ENCODE assay signal across 12 cellular contexts in the genomic region with DNA sequence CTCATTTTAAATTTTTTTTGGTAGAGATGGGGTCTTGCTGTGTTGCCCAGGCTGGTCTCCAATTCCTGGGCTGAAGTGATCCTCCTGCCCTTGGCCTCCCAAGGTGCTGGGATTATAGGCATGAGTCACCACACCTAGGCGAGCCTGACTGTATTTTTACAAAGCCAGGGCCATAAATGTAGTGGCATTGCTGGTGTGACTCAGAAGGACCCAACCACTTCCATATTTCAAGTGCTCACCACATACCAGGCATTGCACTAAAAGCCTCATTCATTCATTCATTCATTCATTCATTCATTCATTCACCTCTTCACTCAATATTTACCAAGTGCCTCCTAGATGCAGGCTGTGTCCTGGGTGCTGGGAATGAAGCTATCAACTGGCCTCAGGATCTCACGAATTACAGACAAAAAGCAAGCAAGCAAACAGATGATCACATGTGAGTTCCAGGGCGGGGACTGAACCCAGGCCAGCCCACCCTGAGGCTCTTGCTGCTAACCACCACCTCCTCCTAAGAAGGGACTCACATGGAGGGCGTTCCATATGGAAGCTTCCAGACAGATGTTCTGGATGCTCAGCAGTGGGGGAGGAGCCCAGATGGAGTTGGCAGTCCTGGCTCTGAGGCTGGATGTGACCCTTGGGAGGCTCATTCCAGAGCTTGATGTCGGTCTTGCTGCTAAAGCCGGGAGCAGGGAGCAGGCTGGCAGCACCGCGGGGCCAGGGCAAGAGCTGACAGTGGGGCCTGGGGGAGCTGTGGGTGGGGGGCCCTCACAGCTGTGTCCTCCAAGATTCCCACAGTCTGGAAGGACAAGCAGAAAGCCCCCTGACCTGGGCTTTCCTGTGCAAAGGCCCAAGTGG.
DNase-seq lines count a peak whose midpoint lies in the region; ATAC-seq, FAIRE-seq and TF ChIP-seq lines count a peak whose summit lies in the region.
"Had no signal": no experiment of that assay in that cellular context is flagged by ENCODE, and none has a peak within 500 bp of the region (broad histone marks: within the 10 kb centered on the region; RNA-seq: fewer than 3 reads in every experiment).

No MANE protein-coding gene starts in this region.

- no peak for FAIRE-seq in GM12878 (lab: Jason Lieb, UNC)

- H3K4me2 ChIP-seq in GM12878 (ENCODE audit: control insufficient read depth, insufficient read depth) = no peak overlapping the region
- H3K4me2 ChIP-seq in neuronal stem cell (ENCODE audit: insufficient read depth, low read length, poor library complexity, severe bottlenecking) = no peak overlapping the region

- H2AK5ac ChIP-seq in neuronal stem cell (ENCODE audit: low read depth, low read length) = peak overlapping the region; percentile 51

- in situ Hi-C loops in GM12878 (cut with MboI) = no loop called here

- peak overlapping the region; percentile 78 for H3K18ac ChIP-seq in neuronal stem cell (ENCODE audit: low read length)

- CTCF ChIA-PET in GM12878 (lab: Yijun Ruan, JAX) = no interaction called here

- no peak overlapping the region for H4K8ac ChIP-seq in neuronal stem cell (ENCODE audit: low read depth, low read length)

- H3K4me3 ChIP-seq in GM12878 (no peak overlapping the region), neuronal stem cell (ENCODE audit: low read length in 2 of 2) (no peak overlapping the region)
- H3K4me3 ChIP-seq: cardiac muscle cell had no signal

- no peaks in the 10 kb centered on the region for H3K36me3 ChIP-seq in GM12878 (ENCODE audit: control insufficient read depth in 2 of 2, insufficient read depth in 2 of 2, low read length in 1 of 2)
- no peaks in the 10 kb centered on the region for H3K36me3 ChIP-seq in neuronal stem cell (replicated peaks in 1 of 2; ENCODE audit: control insufficient read depth in 2 of 2, insufficient read depth in 2 of 2, low read length in 2 of 2)
- H3K36me3 ChIP-seq: cardiac muscle cell had no signal

- TF ChIP-seq EP300 in GM12878 (IDR thresholded peaks at IDR 0.05; ENCODE audit: borderline replicate concordance in 1 of 2, control insufficient read depth in 1 of 2, low read depth in 2 of 2, low read length in 2 of 2) = no peak

- no peak overlapping the region for H4K91ac ChIP-seq in neuronal stem cell (ENCODE audit: low read depth, low read length, poor library complexity)

- TF ChIP-seq CTCF in GM12878 (IDR thresholded peaks at IDR 0.05 in 2 of 3, conservative IDR thresholded peaks at IDR 0.05 in 1 of 3; ENCODE audit: control insufficient read depth in 2 of 3, extremely low read depth in 1 of 3, insufficient read depth in 1 of 3, low read depth in 3 of 3, low read length in 3 of 3) = no peak

- no peak overlapping the region for H2BK12ac ChIP-seq in neuronal stem cell (ENCODE audit: low read length)

- intact Hi-C loops in GM12878 (cut with micrococcal nuclease; ENCODE audit: unreplicated experiment) = no loop called here

- H3K23ac ChIP-seq in neuronal stem cell (ENCODE audit: low read depth, low read length, poor library complexity) = no peak overlapping the region

- no peaks in the 10 kb centered on the region for H3K79me2 ChIP-seq in GM12878 (ENCODE audit: control insufficient read depth, insufficient read depth, low read length)

- POLR2A ChIA-PET in GM12878 (lab: Charles Lee) = no interaction called here

- no peak overlapping the region for H2BK120ac ChIP-seq in neuronal stem cell (ENCODE audit: low read depth, low read length)

- no peaks in the 10 kb centered on the region for H3K4me1 ChIP-seq in GM12878 (ENCODE audit: control insufficient read depth, insufficient read depth, low read length)
- peaks cover 21 to 28% of the 10 kb centered on the region in 2 donors for H3K4me1 ChIP-seq in neuronal stem cell (ENCODE audit: control insufficient read depth in 2 of 2, insufficient read depth in 1 of 2, low read depth in 1 of 2, low read length in 2 of 2)

- SMC1A ChIA-PET in GM12878 (lab: Charles Lee; ENCODE audit: uncharacterized antibody, unreplicated experiment) = no interaction called here

- no peaks in the 10 kb centered on the region for H3K79me1 ChIP-seq in neuronal stem cell (ENCODE audit: low read depth, low read length)

- WGBS in GM12878 (ENCODE audit: insufficient coverage, insufficient replicate concordance, low lambda C conversion rate, missing lambda C conversion rate) = 50% methylated on average over 8 of the region's 8 CpGs
- WGBS in neuronal stem cell (ENCODE audit: extremely low coverage in 2 of 2, insufficient read length in 2 of 2, insufficient replicate concordance in 1 of 2), 2 donors = no CpG with 5 or more reads among the region's 8 CpGs

- H3K14ac ChIP-seq in neuronal stem cell (ENCODE audit: low read length) = no peak overlapping the region

- no peak overlapping the region for H2BK5ac ChIP-seq in neuronal stem cell (ENCODE audit: low read length)

- RAD21 ChIA-PET in GM12878 (lab: Charles Lee; ENCODE audit: unreplicated experiment) = no interaction called here

- peak overlapping the region; percentile 94 for H2BK15ac ChIP-seq in neuronal stem cell (ENCODE audit: low read length)

- no peaks in the 10 kb centered on the region for H4K20me1 ChIP-seq in GM12878 (ENCODE audit: control insufficient read depth, insufficient read depth)

- H3K9ac ChIP-seq in GM12878 (ENCODE audit: control insufficient read depth, insufficient read depth, low read length) (no peak overlapping the region), neuronal stem cell (ENCODE audit: low read depth, low read length, poor library complexity) (no peak overlapping the region)

- H3K9me3 ChIP-seq in GM12878 (replicated peaks; ENCODE audit: control insufficient read depth, insufficient read depth, low read length) (no peaks in the 10 kb centered on the region), neuronal stem cell (replicated peaks in 1 of 2; ENCODE audit: control insufficient read depth in 2 of 2, insufficient read depth in 1 of 2, low read depth in 1 of 2, low read length in 2 of 2) (no peaks in the 10 kb centered on the region)

- H2AFZ ChIP-seq in GM12878 (ENCODE audit: control insufficient read depth, low read depth, low read length) = no peak overlapping the region
- H2AFZ ChIP-seq in neuronal stem cell (ENCODE audit: low read length) = no peak overlapping the region

- no TSS peak for BruUV-seq in GM12878 (replicated peaks; lab: Mats Ljungman, UMichigan)

- peak; percentile 91 for DNase-seq in H4 (ENCODE audit: low spot score)
- DNase-seq in M059J (ENCODE audit: low read depth) = peak; percentile 65
- no peak for DNase-seq in GM12878 (ENCODE audit: low read depth, low spot score)
- no peak for DNase-seq in neuronal stem cell (ENCODE audit: low spot score)
- DNase-seq: activated CD4-positive, alpha-beta T cell treated with anti-CD3 and anti-CD28 coated beads for 48 hours; erythroblast; MM.1S; NCI-H510A had no signal

- no peaks in the 10 kb centered on the region for H3K27me3 ChIP-seq in GM12878 (replicated peaks in 1 of 2; ENCODE audit: control insufficient read depth in 2 of 2, insufficient read depth in 2 of 2, low read length in 1 of 2)
- H3K27me3 ChIP-seq in neuronal stem cell (ENCODE audit: control insufficient read depth in 3 of 3, insufficient read depth in 3 of 3, low read depth in 1 of 3, low read length in 3 of 3) = no peaks in the 10 kb centered on the region
- H3K27me3 ChIP-seq: cardiac muscle cell had no signal

- ATAC-seq in GM12878 (no peak), HG03196 (IDR thresholded peaks at IDR 0.05; ENCODE audit: unreplicated experiment) (no peak), GM18870 (IDR thresholded peaks at IDR 0.05; ENCODE audit: unreplicated experiment) (no peak), GM19351 (IDR thresholded peaks at IDR 0.05; ENCODE audit: unreplicated experiment) (no peak)

- peak overlapping the region; percentile 6 for H3K4ac ChIP-seq in neuronal stem cell (ENCODE audit: low read length)

- H3K27ac ChIP-seq in GM12878 (ENCODE audit: control insufficient read depth, insufficient read depth) (no peak overlapping the region), neuronal stem cell (replicated peaks; ENCODE audit: low read length) (no peak overlapping the region)
- H3K27ac ChIP-seq: cardiac muscle cell had no signal

- TF ChIP-seq RAD21 in GM12878 (IDR thresholded peaks at IDR 0.05; ENCODE audit: insufficient read depth, low read depth, low read length) = no peak

- no peak for TF ChIP-seq POLR2A in GM12878 (IDR thresholded peaks at IDR 0.05; ENCODE audit: low read depth, low read length)

TF ChIP-seq in GM12878, 131 proteins besides CTCF, POLR2A, EP300 and RAD21:
- TF ChIP-seq SPI1 (IDR thresholded peaks at IDR 0.05; ENCODE audit: borderline replicate concordance, insufficient read depth, low read depth, low read length) = peak; percentile 34; the same call in 1 of the 2 replicates
- TF ChIP-seq ZNF24 (IDR thresholded peaks at IDR 0.05) = peak; percentile 88
- TF ChIP-seq EGR1 (IDR thresholded peaks at IDR 0.05; ENCODE audit: borderline replicate concordance in 1 of 2, low read depth in 2 of 2, low read length in 2 of 2) = no peak

Comparison
In these comparisons a context has a peak if more than half of its experiments do, and no peak if none do; other contexts are left out.
1. DNase-seq: peak in H4 (single experiment) and M059J (single experiment); none in GM12878 (single experiment) and neuronal stem cell (single experiment).